In the genomic region with DNA sequence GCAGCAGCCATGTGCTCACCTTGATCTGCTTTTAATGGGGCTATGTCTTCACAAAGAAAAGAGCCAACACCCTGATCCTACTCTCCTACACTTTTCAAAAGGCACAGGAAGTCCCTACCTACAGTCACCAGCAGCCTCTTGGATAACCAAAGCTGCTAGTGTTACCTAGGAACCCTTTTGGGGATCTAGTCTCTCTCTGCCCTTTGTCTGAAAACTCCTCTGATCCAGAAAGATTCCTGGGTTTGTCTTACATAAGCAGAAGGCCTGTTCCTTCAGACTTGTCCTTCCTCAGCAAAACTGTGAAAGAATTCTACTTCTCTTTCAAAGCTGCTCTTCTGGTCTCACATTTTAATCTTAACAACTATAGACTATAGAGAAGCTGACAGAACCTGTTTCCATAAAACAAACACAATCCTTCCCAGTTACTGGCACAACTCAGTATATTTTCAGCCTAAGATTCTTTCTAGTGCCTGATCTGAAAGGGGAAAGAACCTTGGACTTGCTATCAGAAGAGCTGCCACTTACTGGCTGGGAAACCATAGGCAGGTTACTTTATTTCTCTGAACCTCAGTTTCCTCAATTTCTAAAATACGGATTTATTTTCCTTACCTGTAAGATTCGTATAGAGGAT, we compare ENCODE assay signal across 9 cellular contexts. TPM values are rescaled to one million over a fixed set of nuclear protein-coding genes. Genes with fewer than 3 reads are reported as not detected.
DNase-seq lines count a peak whose midpoint lies in the region; ATAC-seq and TF ChIP-seq lines count a peak whose summit lies in the region.
"Had no signal": no experiment of that assay in that cellular context is flagged by ENCODE, and none has a peak within 500 bp of the region (broad histone marks: within the 10 kb centered on the region; RNA-seq: fewer than 3 reads in every experiment).

No MANE protein-coding gene starts in this region.

- no peak for TF ChIP-seq EP300 in esophagus muscularis mucosa (IDR thresholded peaks at IDR 0.05)

- intact Hi-C loops in esophagus muscularis mucosa (cut with DNase I): loop anchor here (5.0 to 10.0 kb wide), 4 partner anchors 73 to 280 kb away; a partner anchor contains a TSS

- peak overlapping the region; percentile 69 for H3K27ac ChIP-seq in DOHH2 (ENCODE audit: low read depth, low read length)
- H3K27ac ChIP-seq in Peyer's patch: peak overlapping the region; percentile 20 to 97 (median 92)
- peak overlapping the region; percentile 88 to 92 (median 91) for H3K27ac ChIP-seq in esophagus muscularis mucosa (replicated peaks in 1 of 4)
- H3K27ac ChIP-seq in skeletal muscle tissue (ENCODE audit: low read depth, low read length): peak overlapping the region; percentile 90

- peak overlapping the region; percentile 100 for H3K4me2 ChIP-seq in DOHH2 (ENCODE audit: low read length)

- no peak for ATAC-seq in HG02642 (IDR thresholded peaks at IDR 0.05; ENCODE audit: poor library complexity, unreplicated experiment)
- no peak for ATAC-seq in GM21529 (IDR thresholded peaks at IDR 0.05; ENCODE audit: unreplicated experiment)
- no peak for ATAC-seq in HG02763 (IDR thresholded peaks at IDR 0.05; ENCODE audit: unreplicated experiment)

- 74% methylated on average over 2 of the region's 2 CpGs for WGBS in esophagus muscularis mucosa

- peaks cover 36% of the 10 kb centered on the region for H4K20me1 ChIP-seq in DOHH2 (ENCODE audit: control insufficient read depth, insufficient read depth, low read depth, low read length)

- TF ChIP-seq CTCF in DOHH2 (IDR thresholded peaks at IDR 0.05; ENCODE audit: low read depth, low read length, poor library complexity, severe bottlenecking): no peak
- no peak for TF ChIP-seq CTCF in Peyer's patch (IDR thresholded peaks at IDR 0.05)
- no peak for TF ChIP-seq CTCF in esophagus muscularis mucosa (IDR thresholded peaks at IDR 0.05)

- H3K36me3 ChIP-seq in DOHH2 (ENCODE audit: control insufficient read depth, low read length) (peaks cover 85% of the 10 kb centered on the region), Peyer's patch (peaks cover 0 to 26% (median 0%) of the 10 kb centered on the region in 3 donors), esophagus muscularis mucosa (peaks cover 11 to 30% (median 25%) of the 10 kb centered on the region in 4 donors), skeletal muscle tissue (ENCODE audit: control insufficient read depth in 3 of 3, insufficient read depth in 3 of 3, low read length in 3 of 3) (peaks cover 13 to 25% (median 17%) of the 10 kb centered on the region in 3 donors)

- H3K4me1 ChIP-seq in DOHH2 (ENCODE audit: control insufficient read depth, low read length): peaks cover 51% of the 10 kb centered on the region
- peaks cover 7 to 64% (median 13%) of the 10 kb centered on the region in 4 donors for H3K4me1 ChIP-seq in Peyer's patch
- peaks cover 62 to 75% (median 66%) of the 10 kb centered on the region in 4 donors for H3K4me1 ChIP-seq in esophagus muscularis mucosa
- peaks cover 66 to 86% (median 75%) of the 10 kb centered on the region in 3 donors for H3K4me1 ChIP-seq in skeletal muscle tissue (ENCODE audit: control insufficient read depth in 3 of 3, insufficient read depth in 3 of 3, low read length in 3 of 3)

- TF ChIP-seq POLR2A in Peyer's patch (IDR thresholded peaks at IDR 0.05) (peak in 1 of 2 donors; percentile 39), esophagus muscularis mucosa (IDR thresholded peaks at IDR 0.05; ENCODE audit: low read depth) (no peak)

- H3K9ac ChIP-seq in skeletal muscle tissue (ENCODE audit: low read depth in 1 of 3, low read length in 3 of 3): peak overlapping the region; percentile 90 to 99 (median 98)

- peaks cover 94% of the 10 kb centered on the region for H3K79me2 ChIP-seq in DOHH2 (ENCODE audit: control insufficient read depth, low read length)

- H3K4me3 ChIP-seq in DOHH2 (ENCODE audit: low read length) (peak overlapping the region; percentile 98), Peyer's patch (peak overlapping the region in 2 of 4 donors; percentile 91 to 94), esophagus muscularis mucosa (no peak overlapping the region), skeletal muscle tissue (ENCODE audit: low read length in 3 of 3) (peak overlapping the region in 2 of 3 donors; percentile 94 to 96)

- H3K27me3 ChIP-seq in DOHH2 (ENCODE audit: control insufficient read depth, low read length) (no peaks in the 10 kb centered on the region), Peyer's patch (no peaks in the 10 kb centered on the region), esophagus muscularis mucosa (no peaks in the 10 kb centered on the region), skeletal muscle tissue (ENCODE audit: control insufficient read depth in 3 of 3, insufficient read depth in 3 of 3, low read length in 3 of 3) (no peaks in the 10 kb centered on the region)

- H3F3A ChIP-seq in DOHH2 (ENCODE audit: control insufficient read depth, insufficient read depth): peaks cover 3% of the 10 kb centered on the region; the same call in 1 of the 2 replicates

- no peak for DNase-seq in Peyer's patch
- no peak for DNase-seq in esophagus muscularis mucosa (ENCODE audit: extremely low spot score)
- no peak for DNase-seq in globus pallidus (ENCODE audit: low spot score)
- DNase-seq: NCI-H2107 had no signal

- H3K9me2 ChIP-seq in DOHH2 (replicated peaks; ENCODE audit: control insufficient read depth, low read length): no peaks in the 10 kb centered on the region

- H3K9me3 ChIP-seq in DOHH2 (ENCODE audit: control insufficient read depth, insufficient read depth, low read length) (no peaks in the 10 kb centered on the region), Peyer's patch (no peaks in the 10 kb centered on the region), esophagus muscularis mucosa (no peaks in the 10 kb centered on the region), skeletal muscle tissue (ENCODE audit: control insufficient read depth in 3 of 3, low read length in 3 of 3) (no peaks in the 10 kb centered on the region)

RNA-seq across cellular contexts. Expression of a gene that starts 2.9 kb away (rescaled TPM):
- total RNA-seq in Peyer's patch: 10 to 100 TPM in 3 of 4 donors, 1 to 10 TPM in 1; 5.8 to 55.9 (median 25.8) TPM
- total RNA-seq in esophagus muscularis mucosa: 10 to 100 TPM in 1 of 4 donors, 1 to 10 TPM in 3; 5.4 to 10.8 (median 8.0) TPM
- total RNA-seq in skeletal muscle tissue: 2.1 TPM

RNA-seq across cellular contexts. Expression of a gene that starts 3.1 kb away (rescaled TPM):
- total RNA-seq in Peyer's patch (100 to 1,000 TPM in 1 of 4 donors, 10 to 100 TPM in 3; 42.9 to 118 (median 55.7) TPM), esophagus muscularis mucosa (10 to 100 TPM; 21.7 to 31.9 (median 29.8) TPM), skeletal muscle tissue (20.4 TPM)

Comparison
In these comparisons a context has a peak if more than half of its experiments do, and no peak if none do; other contexts are left out.
1. H3K4me3 ChIP-seq: peak in DOHH2 (single experiment) and skeletal muscle tissue (2 of 3); none in esophagus muscularis mucosa (0 of 4).
2. Peak in every context shown above with its lines, with median percentiles within 50 percentile points of each other: H3K27ac ChIP-seq.